Comparison of ENCODE assay signal across 8 cellular contexts in genomic region chr19:18612051-18612771, GRCh38. TPM values are rescaled to one million over a fixed set of nuclear protein-coding genes. Genes with fewer than 3 reads are reported as not detected.
A peak's percentile ranks its signal among the peaks of the same experiment; 100 is the strongest.
DNase-seq lines count a peak whose midpoint lies in the region; ATAC-seq and TF ChIP-seq lines count a peak whose summit lies in the region.

No MANE protein-coding gene starts in this region.

- DNase-seq in BE2C (no peak), HFFc6 (no peak), cardiac fibroblast (ENCODE audit: low read depth in 2 of 2) (no peak), LoVo (ENCODE audit: low spot score) (no peak), epidermal melanocyte (ENCODE audit: insufficient read length, low spot score) (no peak), G401 (ENCODE audit: low spot score) (no peak)

- H3K4me3 ChIP-seq in BE2C (ENCODE audit: low read depth, low read length) = peak overlapping the region; percentile 38
- H3K4me3 ChIP-seq in cardiac fibroblast (replicated peaks in 1 of 2; ENCODE audit: low read depth in 2 of 2, low read length in 2 of 2) = peak overlapping the region; percentile 31 to 40

- TF ChIP-seq CTCF in BE2C (IDR thresholded peaks at IDR 0.05; ENCODE audit: low read depth, low read length) (no peak), HFFc6 (IDR thresholded peaks at IDR 0.05) (no peak), cardiac fibroblast (IDR thresholded peaks at IDR 0.05; ENCODE audit: low read depth, low read length) (no peak), nephron (IDR thresholded peaks at IDR 0.05; ENCODE audit: unreplicated experiment in 3 of 3) (no peak)

- H3K27me3 Mint-ChIP-seq in HFFc6 (ENCODE audit: insufficient read depth) = peaks cover 64% of the 10 kb centered on the region
- peaks cover 94% of the 10 kb centered on the region for H3K27me3 Mint-ChIP-seq in nephron (ENCODE audit: low read depth)

- H3K27ac Mint-ChIP-seq in HFFc6 = no peak overlapping the region
- H3K27ac Mint-ChIP-seq in nephron = no peak overlapping the region

- no peaks in the 10 kb centered on the region for H3K9me3 ChIP-seq in BE2C

- H3K9me3 Mint-ChIP-seq in HFFc6 = peaks cover under 1% of the 10 kb centered on the region
- H3K9me3 Mint-ChIP-seq in nephron = no peaks in the 10 kb centered on the region

- H3K4me3 Mint-ChIP-seq in HFFc6 = peak overlapping the region; percentile 71
- peak overlapping the region; percentile 70 to 80 (median 79) for H3K4me3 Mint-ChIP-seq in nephron

- no peak for ATAC-seq in HG03175 (IDR thresholded peaks at IDR 0.05; ENCODE audit: unreplicated experiment)

- peaks cover 81% of the 10 kb centered on the region for H3K27me3 ChIP-seq in BE2C

- in situ Hi-C loops in G401 (cut with HindIII; ENCODE audit: low sequenced_read_pairs) = no loop called here

- H3K36me3 Mint-ChIP-seq in HFFc6 (ENCODE audit: low read depth) (no peaks in the 10 kb centered on the region), nephron (ENCODE audit: low read depth) (no peaks in the 10 kb centered on the region)

- no peaks in the 10 kb centered on the region for H3K4me1 ChIP-seq in BE2C

- no peaks in the 10 kb centered on the region for H3K36me3 ChIP-seq in BE2C

- peaks cover 4% of the 10 kb centered on the region; the same call in 1 of the 2 replicates for H3K4me1 Mint-ChIP-seq in HFFc6 (ENCODE audit: low read depth)
- H3K4me1 Mint-ChIP-seq in nephron = peaks cover 13% of the 10 kb centered on the region

RNA-seq across cellular contexts. Expression of gene TMEM59L, which starts 0.5 kb away (rescaled TPM):
- polyA plus RNA-seq in BE2C (2012; ENCODE audit: insufficient read depth, insufficient read length, low read depth) = 69.1 TPM
- 1 to 10 TPM; 1.7 to 4.3 (median 3.2) TPM for total RNA-seq in HFFc6 (2021; fragmentation: NEBNext Ultra II Directional; extraction: Animal tissue kit (Norgen Biotek cat#: 25700))
- 2.5 and 4.1 TPM in 2 replicates for total RNA-seq in G401 (2014; rRNA removed; shearing (Covaris generic))

RNA-seq across cellular contexts. Expression of gene CRLF1, which starts 5.6 kb away (rescaled TPM):
- polyA plus RNA-seq in BE2C (2012; ENCODE audit: insufficient read depth, insufficient read length, low read depth) = 8.4 TPM
- 1 to 10 TPM; 1.6 to 4.1 (median 2.4) TPM for total RNA-seq in HFFc6 (2021; fragmentation: NEBNext Ultra II Directional; extraction: Animal tissue kit (Norgen Biotek cat#: 25700))
- total RNA-seq in G401 (2014; rRNA removed; shearing (Covaris generic)) = 148 and 169 TPM in 2 replicates

RNA-seq across cellular contexts. Expression of gene REX1BD, which starts 23.6 kb away (rescaled TPM):
- 178 TPM for polyA plus RNA-seq in BE2C (2012; ENCODE audit: insufficient read depth, insufficient read length, low read depth)
- 10 to 100 TPM; 50.2 to 73.8 (median 60.8) TPM for total RNA-seq in HFFc6 (2021; fragmentation: NEBNext Ultra II Directional; extraction: Animal tissue kit (Norgen Biotek cat#: 25700))
- 50.0 and 100 TPM in 2 replicates for total RNA-seq in G401 (2014; rRNA removed; shearing (Covaris generic))

RNA-seq across cellular contexts. Expression of gene KLHL26, which starts 24.6 kb away (rescaled TPM):
- 28.3 TPM for polyA plus RNA-seq in BE2C (2012; ENCODE audit: insufficient read depth, insufficient read length, low read depth)
- 1 to 10 TPM; 3.6 to 9.3 (median 7.4) TPM for total RNA-seq in HFFc6 (2021; fragmentation: NEBNext Ultra II Directional; extraction: Animal tissue kit (Norgen Biotek cat#: 25700))
- total RNA-seq in G401 (2014; rRNA removed; shearing (Covaris generic)) = 5.0 and 8.3 TPM in 2 replicates

RNA-seq across cellular contexts. Expression of gene UBA52, which starts 40.6 kb away (rescaled TPM):
- polyA plus RNA-seq in BE2C (2012; ENCODE audit: insufficient read depth, insufficient read length, low read depth) = 2,272 TPM
- total RNA-seq in HFFc6 (2021; fragmentation: NEBNext Ultra II Directional; extraction: Animal tissue kit (Norgen Biotek cat#: 25700)) = 1,000 to 10,000 TPM; 1,140 to 1,305 (median 1,270) TPM
- total RNA-seq in G401 (2014; rRNA removed; shearing (Covaris generic)) = 833 and 855 TPM in 2 replicates

Comparison
In these comparisons a context has a peak if more than half of its experiments do, and no peak if none do; other contexts are left out.
1. RNA of gene CRLF1, which starts 5.6 kb away (total RNA-seq): 148 to 169 TPM in G401; 1.6 to 4.1 TPM in HFFc6; every median in the first group is over 10 times any median in the second.